Comparison of ENCODE assay signal across 21 cellular contexts in genomic region chr18:54387631-54388030, GRCh38. TPM values are rescaled to one million over a fixed set of nuclear protein-coding genes. Genes with fewer than 3 reads are reported as not detected.
A peak's percentile ranks its signal among the peaks of the same experiment; 100 is the strongest.
DNase-seq lines count a peak whose midpoint lies in the region; ATAC-seq, FAIRE-seq and TF ChIP-seq lines count a peak whose summit lies in the region.
"Had no signal": no experiment of that assay in that cellular context is flagged by ENCODE, and none has a peak within 500 bp of the region (broad histone marks: within the 10 kb centered on the region; RNA-seq: fewer than 3 reads in every experiment).

No MANE protein-coding gene starts in this region.

- H3K36me3 ChIP-seq in HCT116 (ENCODE audit: control insufficient read depth in 1 of 2, insufficient read depth in 2 of 2, low read length in 2 of 2) (no peaks in the 10 kb centered on the region), MG63 (no peaks in the 10 kb centered on the region), bronchial epithelial cell (ENCODE audit: control insufficient read depth, insufficient read depth, low read length) (no peaks in the 10 kb centered on the region)

- H3K27ac ChIP-seq in HCT116 (ENCODE audit: low read depth, low read length) = peak overlapping the region; percentile 75
- H3K27ac ChIP-seq: C4-2B, testis had no signal

- H3K4me1 ChIP-seq in HCT116 (ENCODE audit: control insufficient read depth in 1 of 2, insufficient read depth in 2 of 2, low read length in 2 of 2) = peaks cover 23 to 37% of the 10 kb centered on the region in 2 experiments
- H3K4me1 ChIP-seq: testis had no signal

- H3K79me2 ChIP-seq in HCT116 (ENCODE audit: insufficient read depth, low read length) = no peaks in the 10 kb centered on the region
- H3K79me2 ChIP-seq: hepatocyte had no signal

- ATAC-seq in HCT116 (0 out of 2 replicates have a peak, but pooled peaks have one; percentile 23), GM19351 (IDR thresholded peaks at IDR 0.05; ENCODE audit: unreplicated experiment) (no peak)

- H3K36me3 Mint-ChIP-seq in osteocyte (ENCODE audit: unreplicated experiment) = no peaks in the 10 kb centered on the region

- H3K9me2 ChIP-seq in HCT116 (ENCODE audit: insufficient read depth) = no peaks in the 10 kb centered on the region

- no peak for TF ChIP-seq POLR2A in HCT116 (IDR thresholded peaks at IDR 0.05; ENCODE audit: borderline replicate concordance, extremely low read depth, insufficient read depth, insufficient read length)

- H3K9ac ChIP-seq in HCT116 (ENCODE audit: low read length) = peak overlapping the region; percentile 54

- no peaks in the 10 kb centered on the region for H4K20me1 ChIP-seq in HCT116 (ENCODE audit: insufficient read depth)

- no peak for DNase-seq in HCT116 (ENCODE audit: low read depth, low spot score)
- DNase-seq in MG63 = peak; percentile 7
- DNase-seq in bronchial epithelial cell (ENCODE audit: low read depth) = peak; percentile 15
- no peak for DNase-seq in osteocyte (ENCODE audit: extremely low spot score, unreplicated experiment)
- DNase-seq in UCSD-AML1 (lab: John Stamatoyannopoulos, UW; ENCODE audit: unreplicated experiment) = no peak
- no peak for DNase-seq in NCI-H2227 (lab: John Stamatoyannopoulos, UW; ENCODE audit: unreplicated experiment)
- DNase-seq: activated naive CD4-positive, alpha-beta T cell treated with Interleukin-2 at 50 U/mL for 16 hours; kidney glomerular epithelial cell; NCI-H2029 treated with DMSO at 0.1 percent for 48 hours; NCI-H774; RPMI8226; stimulated activated CD4-positive, alpha-beta T cell treated with anti-CD3 and anti-CD28 coated beads, Interleukin-4, amount 100 ng/mL, for 24 hours; testis had no signal

- BruUV-seq in HCT116 (replicated peaks; lab: Mats Ljungman, UMichigan) = no TSS peak

- H3K4me3 Mint-ChIP-seq in osteocyte (ENCODE audit: unreplicated experiment) = no peak overlapping the region
- H3K4me3 Mint-ChIP-seq: T-helper 1 cell treated with Interleukin-12 subunit alpha and Interleukin-12 subunit beta and Interleukin-4 antibody, amounts not matched to agents 30 μg/mL and 1 μg/mL, for 36 hours had no signal

- no peak for FAIRE-seq in bronchial epithelial cell (lab: Jason Lieb, UNC)
- FAIRE-seq: GM12878 had no signal

- H3K9me3 ChIP-seq in HCT116 (ENCODE audit: control insufficient read depth in 1 of 2, insufficient read depth in 1 of 2, low read depth in 1 of 2, low read length in 2 of 2) = no peaks in the 10 kb centered on the region
- H3K9me3 ChIP-seq in MG63 = peaks cover 8% of the 10 kb centered on the region; the same call in 1 of the 2 replicates
- H3K9me3 ChIP-seq: testis had no signal

- CTCF ChIA-PET in HCT116 (lab: Charles Lee) = no interaction called here

- no peaks in the 10 kb centered on the region for H3K27me3 Mint-ChIP-seq in osteocyte (ENCODE audit: unreplicated experiment)

- H3K4me3 ChIP-seq in HCT116 (replicated peaks in 1 of 2; ENCODE audit: low read depth in 1 of 2, low read length in 2 of 2) (peak overlapping the region; percentile 12 to 43), MG63 (no peak overlapping the region), bronchial epithelial cell (ENCODE audit: low read depth, low read length) (no peak overlapping the region)
- H3K4me3 ChIP-seq: GM12878, hepatocyte, testis had no signal

- H3K9me3 Mint-ChIP-seq in osteocyte (ENCODE audit: unreplicated experiment) = peaks cover 5% of the 10 kb centered on the region
- H3K9me3 Mint-ChIP-seq: T-helper 1 cell treated with Interleukin-12 subunit alpha and Interleukin-12 subunit beta and Interleukin-4 antibody, amounts not matched to agents 30 μg/mL and 1 μg/mL, for 36 hours had no signal

- H3K27me3 ChIP-seq in HCT116 (ENCODE audit: insufficient read depth, low read length) (no peaks in the 10 kb centered on the region), MG63 (no peaks in the 10 kb centered on the region), bronchial epithelial cell (ENCODE audit: control insufficient read depth, insufficient read depth, low read length) (no peaks in the 10 kb centered on the region)
- H3K27me3 ChIP-seq: hepatocyte, testis had no signal

- peaks cover 27% of the 10 kb centered on the region for H3K4me1 Mint-ChIP-seq in osteocyte (ENCODE audit: unreplicated experiment)

- H3K27ac Mint-ChIP-seq in osteocyte (ENCODE audit: unreplicated experiment) = peak overlapping the region; percentile 74
- H3K27ac Mint-ChIP-seq: T-helper 1 cell treated with Interleukin-12 subunit alpha and Interleukin-12 subunit beta and Interleukin-4 antibody, amounts not matched to agents 30 μg/mL and 1 μg/mL, for 36 hours had no signal

- peak overlapping the region; percentile 22 for H2AFZ ChIP-seq in HCT116 (ENCODE audit: low read depth, low read length, poor library complexity, severe bottlenecking)

- RAD21 ChIA-PET in HCT116 (lab: Charles Lee; ENCODE audit: low non-redundant PET in 1 of 2, low total read pairs in 2 of 2, uncharacterized antibody in 2 of 2, unreplicated experiment in 2 of 2) = no interaction called here

- TF ChIP-seq CTCF in HCT116 (IDR thresholded peaks at IDR 0.05 in 2 of 3, conservative IDR thresholded peaks at IDR 0.05 in 1 of 3; ENCODE audit: borderline replicate concordance in 1 of 3, insufficient read depth in 1 of 3, low read depth in 2 of 3, low read length in 2 of 3) = no peak
- no peak for TF ChIP-seq CTCF in bronchial epithelial cell (IDR thresholded peaks at IDR 0.05; ENCODE audit: insufficient read depth, low read length, severe bottlenecking)
- TF ChIP-seq CTCF in osteocyte (IDR thresholded peaks at IDR 0.05) = no peak

- peak overlapping the region; percentile 76 for H3K4me2 ChIP-seq in HCT116 (ENCODE audit: low read length)

- intact Hi-C loops in HCT116 (cut with micrococcal nuclease) = loop anchor here (5.0 kb wide), 1 partner anchor 115 kb away; no protein-coding TSS in a partner anchor

- no peak for TF ChIP-seq RAD21 in HCT116 (IDR thresholded peaks at IDR 0.05; ENCODE audit: low read depth)

- POLR2A ChIA-PET in HCT116 (lab: Charles Lee) = interaction anchor here (0.9 kb wide), 1 partner anchor 22 kb away, joined by 3 read pairs; no protein-coding TSS in a partner anchor

TF ChIP-seq in HCT116, 20 proteins besides CTCF, POLR2A, EP300 and RAD21 (continues in another document):
- TF ChIP-seq SIN3A (IDR thresholded peaks at IDR 0.05; ENCODE audit: low read depth) = no peak
- TF ChIP-seq EZH2 (IDR thresholded peaks at IDR 0.05) = no peak
- TF ChIP-seq FOSL1 (IDR thresholded peaks at IDR 0.05; ENCODE audit: low read depth) = no peak
- no peak for TF ChIP-seq TCF7L2 (IDR thresholded peaks at IDR 0.05; ENCODE audit: borderline replicate concordance, extremely low read depth, insufficient read depth, insufficient read length)
- TF ChIP-seq CBX3 (IDR thresholded peaks at IDR 0.05; ENCODE audit: low read depth) = no peak
- TF ChIP-seq POLR2AphosphoS5 (IDR thresholded peaks at IDR 0.05; ENCODE audit: low read depth, low read length) = no peak
- TF ChIP-seq YY1 (IDR thresholded peaks at IDR 0.05; ENCODE audit: extremely low read depth, insufficient replicate concordance, low read depth, low read length) = no peak
- TF ChIP-seq CEBPB (IDR thresholded peaks at IDR 0.05; ENCODE audit: low read depth) = no peak
- no peak for TF ChIP-seq SRF (IDR thresholded peaks at IDR 0.05; ENCODE audit: low read depth)
- TF ChIP-seq ZNF274 (IDR thresholded peaks at IDR 0.05; ENCODE audit: low read depth, low read length) = no peak
- no peak for TF ChIP-seq JUND (IDR thresholded peaks at IDR 0.05)
- TF ChIP-seq SP1 (IDR thresholded peaks at IDR 0.05; ENCODE audit: low read depth) = no peak
- TF ChIP-seq EZH2phosphoT487 (IDR thresholded peaks at IDR 0.05; ENCODE audit: borderline replicate concordance) = no peak
- no peak for TF ChIP-seq ELF1 (IDR thresholded peaks at IDR 0.05; ENCODE audit: borderline replicate concordance, low read depth)
- no peak for TF ChIP-seq ZBTB33 (IDR thresholded peaks at IDR 0.05; ENCODE audit: extremely low read depth, insufficient replicate concordance, low read length)
- no peak for TF ChIP-seq ATF3 (IDR thresholded peaks at IDR 0.05)

RNA-seq across cellular contexts. Expression of gene C18orf54, which starts 29.9 kb away (rescaled TPM):
- 10.0 TPM for total RNA-seq in HCT116 (2021; ENCODE audit: unreplicated experiment)
- polyA plus RNA-seq in HCT116 (2012) = 1.5 and 2.5 TPM in 2 replicates
- 1.7 and 9.8 TPM in 2 replicates for total RNA-seq in MG63 (2014; rRNA removed; shearing (Covaris generic); ENCODE audit: low replicate concordance)
- total RNA-seq in bronchial epithelial cell = 1.1 and 2.0 TPM in 2 replicates
- total RNA-seq in osteocyte = 5.4 and 6.4 TPM in 2 replicates

RNA-seq across cellular contexts. Expression of gene STARD6, which starts 30.0 kb away (rescaled TPM):
- total RNA-seq in HCT116 (2021; ENCODE audit: unreplicated experiment) = not detected
- polyA plus RNA-seq in HCT116 (2012) = 0.20 TPM in 1 of 2 replicates, not detected in the other
- total RNA-seq in MG63 (2014; rRNA removed; shearing (Covaris generic); ENCODE audit: low replicate concordance) = 1.3 TPM in 1 of 2 replicates, not detected in the other
- total RNA-seq in bronchial epithelial cell = not detected in 2 replicates
- total RNA-seq in osteocyte = not detected in 2 replicates
- total RNA-seq: hepatocyte, mucosa of gallbladder, omental fat pad, skeletal muscle tissue had no signal

Comparison
In these comparisons a context has a peak if more than half of its experiments do, and no peak if none do; other contexts are left out.
1. DNase-seq: peak in MG63 (single experiment) and bronchial epithelial cell (single experiment); none in HCT116 (single experiment), osteocyte (single experiment), UCSD-AML1 (single experiment) and NCI-H2227 (single experiment).
2. H3K4me3 ChIP-seq: peak in HCT116 (2 of 2); none in MG63 (single experiment) and bronchial epithelial cell (single experiment).